In the genomic region with DNA sequence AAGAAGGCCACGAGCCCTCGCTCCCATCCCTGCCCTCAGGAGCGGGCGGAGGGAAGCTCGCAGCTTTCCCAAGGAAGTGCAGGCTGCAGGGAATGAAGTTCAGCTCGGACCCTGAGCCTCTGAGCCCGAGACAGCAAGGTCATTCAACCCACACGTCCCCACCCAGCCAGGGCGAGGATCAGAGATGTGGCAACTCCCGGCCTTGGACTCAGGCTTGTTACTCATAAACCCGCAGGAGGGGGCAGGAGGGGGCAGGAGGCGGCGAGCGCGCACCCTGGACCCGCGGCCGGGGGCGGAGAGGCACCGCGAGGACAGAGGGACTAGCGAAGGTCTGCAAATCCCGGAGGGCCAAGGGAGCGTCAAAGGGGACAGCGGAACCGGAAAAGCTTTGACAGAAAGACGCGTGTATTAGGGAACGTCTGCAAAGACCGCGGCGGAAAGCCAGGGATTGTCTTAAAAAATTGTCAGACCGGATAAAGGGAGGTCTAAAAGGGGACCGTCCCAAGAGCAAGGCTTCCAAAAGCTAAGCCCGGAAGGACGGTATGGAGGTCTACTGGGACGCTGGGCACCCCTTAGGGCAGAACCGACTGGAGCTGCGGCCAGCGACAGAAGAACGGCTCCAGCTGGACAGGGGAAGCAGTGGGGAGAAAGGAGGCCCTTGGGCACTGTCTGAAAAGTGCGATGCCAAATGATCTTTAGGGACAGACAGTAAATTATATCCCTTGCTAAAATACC, we compare ENCODE assay signal across 1 cellular context.
TF ChIP-seq lines count a peak whose summit lies in the region.

No MANE protein-coding gene starts in this region.

TF ChIP-seq in K562, 482 proteins besides CTCF, POLR2A, EP300 and RAD21 (continued from another document and continues in another):
- TF ChIP-seq NCOA2 (IDR thresholded peaks at IDR 0.05; ENCODE audit: partially characterized antibody in 2 of 2) (peak in 1 of 2 experiments; percentile 99), RUNX1 (IDR thresholded peaks at IDR 0.05; ENCODE audit: low read depth) (no peak), HDAC6 (IDR thresholded peaks at IDR 0.05; ENCODE audit: low read depth, low read length) (no peak), CBX3 (IDR thresholded peaks at IDR 0.05; ENCODE audit: borderline replicate concordance in 1 of 2, low read length in 2 of 2) (no peak), SIX5 (IDR thresholded peaks at IDR 0.05; ENCODE audit: borderline replicate concordance in 1 of 2, insufficient read depth in 1 of 2, low read depth in 1 of 2, low read length in 2 of 2) (no peak), LCOR (CRISPR knock-in tag; IDR thresholded peaks at IDR 0.05) (peak; percentile 27; the same call in 1 of the 2 replicates), MXI1 (IDR thresholded peaks at IDR 0.05; ENCODE audit: low read depth, low read length) (no peak), SMARCE1 (IDR thresholded peaks at IDR 0.05) (0 out of 2 replicates have a peak, but pooled peaks have one; percentile 39), ZBTB7A (IDR thresholded peaks at IDR 0.05; ENCODE audit: borderline replicate concordance, control insufficient read depth, low read depth, low read length) (peak; percentile 67; the same call in 1 of the 2 replicates), ESRRA (IDR thresholded peaks at IDR 0.05; ENCODE audit: borderline replicate concordance, low read depth) (peak; percentile 70), XRCC4 (IDR thresholded peaks at IDR 0.05; ENCODE audit: extremely low read depth, insufficient read depth, insufficient read length) (no peak), BRD4 (IDR thresholded peaks at IDR 0.05) (peak; percentile 56; the same call in 1 of the 2 replicates), ARID2 (IDR thresholded peaks at IDR 0.05) (no peak), KAT8 (IDR thresholded peaks at IDR 0.05; ENCODE audit: low read depth) (no peak), DACH1 (IDR thresholded peaks at IDR 0.05; ENCODE audit: partially characterized antibody) (peak; percentile 48), ZSCAN32 (CRISPR knock-in tag; IDR thresholded peaks at IDR 0.05) (0 out of 2 replicates have a peak, but pooled peaks have one; percentile 23), PCBP1 (IDR thresholded peaks at IDR 0.05; ENCODE audit: low read depth, low read length, poor library complexity, severe bottlenecking) (no peak), SMAD1 (IDR thresholded peaks at IDR 0.05; ENCODE audit: low read depth, low read length, partially characterized antibody) (peak; percentile 29), TAF7 (tag; IDR thresholded peaks at IDR 0.05) (peak; percentile 28; the same call in 1 of the 2 replicates), CCAR2 (IDR thresholded peaks at IDR 0.05; ENCODE audit: low read depth, low read length) (no peak), NCOA6 (IDR thresholded peaks at IDR 0.05) (0 out of 2 replicates have a peak, but pooled peaks have one; percentile 24), SAFB (IDR thresholded peaks at IDR 0.05; ENCODE audit: borderline replicate concordance, low read depth, low read length) (no peak), SREBF2 (CRISPR knock-in tag; IDR thresholded peaks at IDR 0.05) (no peak), U2AF2 (optimal IDR thresholded peaks at IDR 0.05; ENCODE audit: low read depth, low read length) (no peak), PHF20 (IDR thresholded peaks at IDR 0.05; ENCODE audit: partially characterized antibody) (peak; percentile 39), KLF6 (CRISPR knock-in tag; IDR thresholded peaks at IDR 0.05; ENCODE audit: borderline replicate concordance) (0 out of 2 replicates have a peak, but pooled peaks have one; percentile 13), EGR1 (conservative IDR thresholded peaks at IDR 0.05) (peak; percentile 95)
- TF ChIP-seq, protein P1, sequence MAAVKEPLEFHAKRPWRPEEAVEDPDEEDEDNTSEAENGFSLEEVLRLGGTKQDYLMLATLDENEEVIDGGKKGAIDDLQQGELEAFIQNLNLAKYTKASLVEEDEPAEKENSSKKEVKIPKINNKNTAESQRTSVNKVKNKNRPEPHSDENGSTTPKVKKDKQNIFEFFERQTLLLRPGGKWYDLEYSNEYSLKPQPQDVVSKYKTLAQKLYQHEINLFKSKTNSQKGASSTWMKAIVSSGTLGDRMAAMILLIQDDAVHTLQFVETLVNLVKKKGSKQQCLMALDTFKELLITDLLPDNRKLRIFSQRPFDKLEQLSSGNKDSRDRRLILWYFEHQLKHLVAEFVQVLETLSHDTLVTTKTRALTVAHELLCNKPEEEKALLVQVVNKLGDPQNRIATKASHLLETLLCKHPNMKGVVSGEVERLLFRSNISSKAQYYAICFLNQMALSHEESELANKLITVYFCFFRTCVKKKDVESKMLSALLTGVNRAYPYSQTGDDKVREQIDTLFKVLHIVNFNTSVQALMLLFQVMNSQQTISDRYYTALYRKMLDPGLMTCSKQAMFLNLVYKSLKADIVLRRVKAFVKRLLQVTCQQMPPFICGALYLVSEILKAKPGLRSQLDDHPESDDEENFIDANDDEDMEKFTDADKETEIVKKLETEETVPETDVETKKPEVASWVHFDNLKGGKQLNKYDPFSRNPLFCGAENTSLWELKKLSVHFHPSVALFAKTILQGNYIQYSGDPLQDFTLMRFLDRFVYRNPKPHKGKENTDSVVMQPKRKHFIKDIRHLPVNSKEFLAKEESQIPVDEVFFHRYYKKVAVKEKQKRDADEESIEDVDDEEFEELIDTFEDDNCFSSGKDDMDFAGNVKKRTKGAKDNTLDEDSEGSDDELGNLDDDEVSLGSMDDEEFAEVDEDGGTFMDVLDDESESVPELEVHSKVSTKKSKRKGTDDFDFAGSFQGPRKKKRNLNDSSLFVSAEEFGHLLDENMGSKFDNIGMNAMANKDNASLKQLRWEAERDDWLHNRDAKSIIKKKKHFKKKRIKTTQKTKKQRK (IDR thresholded peaks at IDR 0.05; ENCODE audit: borderline replicate concordance, low read depth, low read length), result no peak
- TF ChIP-seq, protein P2, sequence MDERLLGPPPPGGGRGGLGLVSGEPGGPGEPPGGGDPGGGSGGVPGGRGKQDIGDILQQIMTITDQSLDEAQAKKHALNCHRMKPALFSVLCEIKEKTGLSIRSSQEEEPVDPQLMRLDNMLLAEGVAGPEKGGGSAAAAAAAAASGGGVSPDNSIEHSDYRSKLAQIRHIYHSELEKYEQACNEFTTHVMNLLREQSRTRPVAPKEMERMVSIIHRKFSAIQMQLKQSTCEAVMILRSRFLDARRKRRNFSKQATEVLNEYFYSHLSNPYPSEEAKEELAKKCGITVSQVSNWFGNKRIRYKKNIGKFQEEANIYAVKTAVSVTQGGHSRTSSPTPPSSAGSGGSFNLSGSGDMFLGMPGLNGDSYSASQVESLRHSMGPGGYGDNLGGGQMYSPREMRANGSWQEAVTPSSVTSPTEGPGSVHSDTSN (CRISPR knock-in tag; IDR thresholded peaks at IDR 0.05; ENCODE audit: low read depth), result no peak
- TF ChIP-seq, protein P2 (tag; conservative IDR thresholded peaks at IDR 0.05; ENCODE audit: low read depth), result no peak
- TF ChIP-seq, protein P3, sequence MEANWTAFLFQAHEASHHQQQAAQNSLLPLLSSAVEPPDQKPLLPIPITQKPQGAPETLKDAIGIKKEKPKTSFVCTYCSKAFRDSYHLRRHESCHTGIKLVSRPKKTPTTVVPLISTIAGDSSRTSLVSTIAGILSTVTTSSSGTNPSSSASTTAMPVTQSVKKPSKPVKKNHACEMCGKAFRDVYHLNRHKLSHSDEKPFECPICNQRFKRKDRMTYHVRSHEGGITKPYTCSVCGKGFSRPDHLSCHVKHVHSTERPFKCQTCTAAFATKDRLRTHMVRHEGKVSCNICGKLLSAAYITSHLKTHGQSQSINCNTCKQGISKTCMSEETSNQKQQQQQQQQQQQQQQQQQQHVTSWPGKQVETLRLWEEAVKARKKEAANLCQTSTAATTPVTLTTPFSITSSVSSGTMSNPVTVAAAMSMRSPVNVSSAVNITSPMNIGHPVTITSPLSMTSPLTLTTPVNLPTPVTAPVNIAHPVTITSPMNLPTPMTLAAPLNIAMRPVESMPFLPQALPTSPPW (CRISPR knock-in tag; IDR thresholded peaks at IDR 0.05), result peak; percentile 78
- TF ChIP-seq, protein P4, sequence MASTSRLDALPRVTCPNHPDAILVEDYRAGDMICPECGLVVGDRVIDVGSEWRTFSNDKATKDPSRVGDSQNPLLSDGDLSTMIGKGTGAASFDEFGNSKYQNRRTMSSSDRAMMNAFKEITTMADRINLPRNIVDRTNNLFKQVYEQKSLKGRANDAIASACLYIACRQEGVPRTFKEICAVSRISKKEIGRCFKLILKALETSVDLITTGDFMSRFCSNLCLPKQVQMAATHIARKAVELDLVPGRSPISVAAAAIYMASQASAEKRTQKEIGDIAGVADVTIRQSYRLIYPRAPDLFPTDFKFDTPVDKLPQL (IDR thresholded peaks at IDR 0.05; ENCODE audit: extremely low read depth, insufficient read length), result peak; percentile 42
- TF ChIP-seq, protein P5, sequence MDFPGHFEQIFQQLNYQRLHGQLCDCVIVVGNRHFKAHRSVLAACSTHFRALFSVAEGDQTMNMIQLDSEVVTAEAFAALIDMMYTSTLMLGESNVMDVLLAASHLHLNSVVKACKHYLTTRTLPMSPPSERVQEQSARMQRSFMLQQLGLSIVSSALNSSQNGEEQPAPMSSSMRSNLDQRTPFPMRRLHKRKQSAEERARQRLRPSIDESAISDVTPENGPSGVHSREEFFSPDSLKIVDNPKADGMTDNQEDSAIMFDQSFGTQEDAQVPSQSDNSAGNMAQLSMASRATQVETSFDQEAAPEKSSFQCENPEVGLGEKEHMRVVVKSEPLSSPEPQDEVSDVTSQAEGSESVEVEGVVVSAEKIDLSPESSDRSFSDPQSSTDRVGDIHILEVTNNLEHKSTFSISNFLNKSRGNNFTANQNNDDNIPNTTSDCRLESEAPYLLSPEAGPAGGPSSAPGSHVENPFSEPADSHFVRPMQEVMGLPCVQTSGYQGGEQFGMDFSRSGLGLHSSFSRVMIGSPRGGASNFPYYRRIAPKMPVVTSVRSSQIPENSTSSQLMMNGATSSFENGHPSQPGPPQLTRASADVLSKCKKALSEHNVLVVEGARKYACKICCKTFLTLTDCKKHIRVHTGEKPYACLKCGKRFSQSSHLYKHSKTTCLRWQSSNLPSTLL (IDR thresholded peaks at IDR 0.05), result no peak
- TF ChIP-seq, protein P6, sequence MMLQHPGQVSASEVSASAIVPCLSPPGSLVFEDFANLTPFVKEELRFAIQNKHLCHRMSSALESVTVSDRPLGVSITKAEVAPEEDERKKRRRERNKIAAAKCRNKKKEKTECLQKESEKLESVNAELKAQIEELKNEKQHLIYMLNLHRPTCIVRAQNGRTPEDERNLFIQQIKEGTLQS (IDR thresholded peaks at IDR 0.05), result peak; percentile 45; the same call in 1 of the 2 replicates
- TF ChIP-seq, protein P6 (CRISPR knock-in tag; conservative IDR thresholded peaks at IDR 0.05), result no peak
- TF ChIP-seq, protein P7, sequence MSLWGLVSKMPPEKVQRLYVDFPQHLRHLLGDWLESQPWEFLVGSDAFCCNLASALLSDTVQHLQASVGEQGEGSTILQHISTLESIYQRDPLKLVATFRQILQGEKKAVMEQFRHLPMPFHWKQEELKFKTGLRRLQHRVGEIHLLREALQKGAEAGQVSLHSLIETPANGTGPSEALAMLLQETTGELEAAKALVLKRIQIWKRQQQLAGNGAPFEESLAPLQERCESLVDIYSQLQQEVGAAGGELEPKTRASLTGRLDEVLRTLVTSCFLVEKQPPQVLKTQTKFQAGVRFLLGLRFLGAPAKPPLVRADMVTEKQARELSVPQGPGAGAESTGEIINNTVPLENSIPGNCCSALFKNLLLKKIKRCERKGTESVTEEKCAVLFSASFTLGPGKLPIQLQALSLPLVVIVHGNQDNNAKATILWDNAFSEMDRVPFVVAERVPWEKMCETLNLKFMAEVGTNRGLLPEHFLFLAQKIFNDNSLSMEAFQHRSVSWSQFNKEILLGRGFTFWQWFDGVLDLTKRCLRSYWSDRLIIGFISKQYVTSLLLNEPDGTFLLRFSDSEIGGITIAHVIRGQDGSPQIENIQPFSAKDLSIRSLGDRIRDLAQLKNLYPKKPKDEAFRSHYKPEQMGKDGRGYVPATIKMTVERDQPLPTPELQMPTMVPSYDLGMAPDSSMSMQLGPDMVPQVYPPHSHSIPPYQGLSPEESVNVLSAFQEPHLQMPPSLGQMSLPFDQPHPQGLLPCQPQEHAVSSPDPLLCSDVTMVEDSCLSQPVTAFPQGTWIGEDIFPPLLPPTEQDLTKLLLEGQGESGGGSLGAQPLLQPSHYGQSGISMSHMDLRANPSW (CRISPR knock-in tag; IDR thresholded peaks at IDR 0.05), result no peak
- TF ChIP-seq, protein P8, sequence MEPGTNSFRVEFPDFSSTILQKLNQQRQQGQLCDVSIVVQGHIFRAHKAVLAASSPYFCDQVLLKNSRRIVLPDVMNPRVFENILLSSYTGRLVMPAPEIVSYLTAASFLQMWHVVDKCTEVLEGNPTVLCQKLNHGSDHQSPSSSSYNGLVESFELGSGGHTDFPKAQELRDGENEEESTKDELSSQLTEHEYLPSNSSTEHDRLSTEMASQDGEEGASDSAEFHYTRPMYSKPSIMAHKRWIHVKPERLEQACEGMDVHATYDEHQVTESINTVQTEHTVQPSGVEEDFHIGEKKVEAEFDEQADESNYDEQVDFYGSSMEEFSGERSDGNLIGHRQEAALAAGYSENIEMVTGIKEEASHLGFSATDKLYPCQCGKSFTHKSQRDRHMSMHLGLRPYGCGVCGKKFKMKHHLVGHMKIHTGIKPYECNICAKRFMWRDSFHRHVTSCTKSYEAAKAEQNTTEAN (CRISPR knock-in tag; IDR thresholded peaks at IDR 0.05), result no peak
- TF ChIP-seq, protein P9, sequence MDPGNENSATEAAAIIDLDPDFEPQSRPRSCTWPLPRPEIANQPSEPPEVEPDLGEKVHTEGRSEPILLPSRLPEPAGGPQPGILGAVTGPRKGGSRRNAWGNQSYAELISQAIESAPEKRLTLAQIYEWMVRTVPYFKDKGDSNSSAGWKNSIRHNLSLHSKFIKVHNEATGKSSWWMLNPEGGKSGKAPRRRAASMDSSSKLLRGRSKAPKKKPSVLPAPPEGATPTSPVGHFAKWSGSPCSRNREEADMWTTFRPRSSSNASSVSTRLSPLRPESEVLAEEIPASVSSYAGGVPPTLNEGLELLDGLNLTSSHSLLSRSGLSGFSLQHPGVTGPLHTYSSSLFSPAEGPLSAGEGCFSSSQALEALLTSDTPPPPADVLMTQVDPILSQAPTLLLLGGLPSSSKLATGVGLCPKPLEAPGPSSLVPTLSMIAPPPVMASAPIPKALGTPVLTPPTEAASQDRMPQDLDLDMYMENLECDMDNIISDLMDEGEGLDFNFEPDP (CRISPR knock-in tag; IDR thresholded peaks at IDR 0.05), result no peak
